In genomic region chr22:18077087-18077638, GRCh38 we compare ENCODE assay signal across 8 cellular contexts. TPM values are rescaled to one million over a fixed set of nuclear protein-coding genes. Genes with fewer than 3 reads are reported as not detected.
DNase-seq lines count a peak whose midpoint lies in the region; ATAC-seq, FAIRE-seq and TF ChIP-seq lines count a peak whose summit lies in the region.

No MANE protein-coding gene starts in this region.

- intact Hi-C loops in pancreas (cut with DNase I): loop anchor here in 2 of 3 donors (5.0 to 10.0 kb wide), 2 partner anchors 172 to 245 kb away; no protein-coding TSS in a partner anchor

- H3K4me1 ChIP-seq in endocrine pancreas (ENCODE audit: control insufficient read depth, insufficient read depth, low read length): peaks cover 11% of the 10 kb centered on the region
- peaks cover 7 to 20% (median 16%) of the 10 kb centered on the region in 3 donors for H3K4me1 ChIP-seq in pancreas

- peak overlapping the region; percentile 87 for H3K4me3 ChIP-seq in LNCaP clone FGC (ENCODE audit: low read depth, low read length)
- H3K4me3 ChIP-seq in endocrine pancreas (ENCODE audit: control insufficient read depth, insufficient read depth, low read length): peak overlapping the region; percentile 86
- H3K4me3 ChIP-seq in pancreas: peak overlapping the region; percentile 77 to 99 (median 92)

- peak overlapping the region; percentile 92 for H3K9ac ChIP-seq in endocrine pancreas (ENCODE audit: control insufficient read depth, insufficient read depth, low read length)

- TF ChIP-seq POLR2A in GM18505 (IDR thresholded peaks at IDR 0.05; ENCODE audit: borderline replicate concordance, extremely low read depth, insufficient read depth, insufficient read length): no peak

- no peak for TF ChIP-seq CTCF in LNCaP clone FGC (IDR thresholded peaks at IDR 0.05; ENCODE audit: control insufficient read depth, extremely low read depth, insufficient read depth)
- TF ChIP-seq CTCF in pancreas (IDR thresholded peaks at IDR 0.05): no peak

- no peak for FAIRE-seq in pancreas (lab: Jason Lieb, UNC)

- DNase-seq in LNCaP clone FGC (ENCODE audit: low read depth) (no peak), pancreas (peak in 1 of 6 donors; percentile 53), AG20443 (ENCODE audit: low spot score) (no peak), NCI-H2196 (lab: John Stamatoyannopoulos, UW; ENCODE audit: unreplicated experiment) (no peak)

- peak; percentile 5 for ATAC-seq in GM18505 (IDR thresholded peaks at IDR 0.05; ENCODE audit: unreplicated experiment)
- ATAC-seq in pancreas: peak in 3 of 4 donors; percentile 11 to 22 (median 20)
- ATAC-seq in HG03039 (IDR thresholded peaks at IDR 0.05; ENCODE audit: unreplicated experiment): no peak
- no peak for ATAC-seq in GM18511 (IDR thresholded peaks at IDR 0.05; ENCODE audit: unreplicated experiment)

- H3K9me3 ChIP-seq in endocrine pancreas (ENCODE audit: control insufficient read depth, low read length): no peaks in the 10 kb centered on the region
- no peaks in the 10 kb centered on the region for H3K9me3 ChIP-seq in pancreas

- peak overlapping the region; percentile 59 to 88 (median 67) for H3K27ac ChIP-seq in pancreas

- WGBS in pancreas, 2 donors: 1 to 2% methylated on average over 10 of the region's 10 CpGs

- H3K27me3 ChIP-seq in endocrine pancreas (ENCODE audit: control insufficient read depth, insufficient read depth, low read length) (no peaks in the 10 kb centered on the region), pancreas (no peaks in the 10 kb centered on the region)

- H3K36me3 ChIP-seq in endocrine pancreas (ENCODE audit: control insufficient read depth, insufficient read depth, low read length): peaks cover 3% of the 10 kb centered on the region
- peaks cover 0 to under 1% (median 0%) of the 10 kb centered on the region in 3 donors for H3K36me3 ChIP-seq in pancreas

RNA-seq across cellular contexts. Expression of gene PEX26, which starts 0.6 kb away (rescaled TPM):
- 10 to 100 TPM; 11.0 to 26.5 (median 14.8) TPM for total RNA-seq in pancreas
- 10 to 100 TPM in 1 of 2 donors, 1 to 10 TPM in 1; 9.3 to 13.3 TPM for polyA plus RNA-seq in pancreas

RNA-seq across cellular contexts. Expression of gene TUBA8, which starts 33.4 kb away (rescaled TPM):
- total RNA-seq in pancreas: 1 to 10 TPM; 1.5 to 2.8 (median 1.8) TPM
- polyA plus RNA-seq in pancreas: 1 to 10 TPM; 3.5 to 5.4 TPM

RNA-seq across cellular contexts. Expression of gene MICAL3, which starts 52.8 kb away (rescaled TPM):
- 10 to 100 TPM; 22.6 to 56.8 (median 28.5) TPM for total RNA-seq in pancreas
- 10 to 100 TPM in 1 of 2 donors, 1 to 10 TPM in 1; 5.9 to 24.5 TPM for polyA plus RNA-seq in pancreas

Comparison
In these comparisons a context has a peak if more than half of its experiments do, and no peak if none do; other contexts are left out.
1. ATAC-seq: peak in GM18505 (single experiment) and pancreas (3 of 4); none in HG03039 (single experiment) and GM18511 (single experiment).
2. Peak in every context shown above with its lines, with median percentiles within 50 percentile points of each other: H3K4me3 ChIP-seq.